ENCODE assay signal across 20 cellular contexts in the genomic region with DNA sequence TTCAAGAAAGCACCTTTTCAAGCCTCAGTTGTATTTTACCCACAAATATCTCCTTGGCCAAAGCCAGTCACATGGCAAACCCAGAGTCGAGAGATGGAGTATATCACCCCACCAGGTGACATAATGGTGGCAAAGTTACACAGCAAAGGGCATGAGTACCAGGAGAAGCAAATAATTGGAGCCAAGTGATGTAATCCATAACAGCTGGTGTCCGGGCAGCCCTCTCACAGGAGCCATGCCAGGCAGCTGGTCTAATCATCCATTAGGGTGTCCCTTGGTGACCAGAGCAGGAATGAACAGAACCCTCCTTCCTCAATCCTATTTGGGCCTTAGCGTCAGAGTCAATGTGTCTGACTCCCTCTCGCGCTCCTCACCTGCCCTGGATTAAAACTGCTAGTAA.
DNase-seq lines count a peak whose midpoint lies in the region; ATAC-seq and TF ChIP-seq lines count a peak whose summit lies in the region.
"Had no signal": no experiment of that assay in that cellular context is flagged by ENCODE, and none has a peak within 500 bp of the region (broad histone marks: within the 10 kb centered on the region; RNA-seq: fewer than 3 reads in every experiment).

No MANE protein-coding gene starts in this region.

- peaks cover 10% of the 10 kb centered on the region for H3K9me3 Mint-ChIP-seq in chondrocyte (ENCODE audit: low read depth)

- TF ChIP-seq CTCF in chondrocyte (IDR thresholded peaks at IDR 0.05), result no peak

- H3K36me3 Mint-ChIP-seq in chondrocyte (ENCODE audit: low read depth), result no peaks in the 10 kb centered on the region
- H3K36me3 Mint-ChIP-seq: T-cell had no signal

- peak; percentile 15 for DNase-seq in NCI-H510A (lab: John Stamatoyannopoulos, UW)
- DNase-seq in NCI-H510A treated with DMSO at 0.1 percent for 48 hours (lab: John Stamatoyannopoulos, UW), result no peak
- DNase-seq in NCI-H69 (lab: John Stamatoyannopoulos, UW), result peak; percentile 88
- no peak for DNase-seq in left lobe of liver (ENCODE audit: low spot score)
- no peak for DNase-seq in chondrocyte (ENCODE audit: low spot score)
- DNase-seq in epidermal melanocyte (ENCODE audit: insufficient read length, low spot score), result no peak
- DNase-seq: BE2C, Caco-2, DMS153, GDM1, KBM-7, MM.1S, NCI-H1048, NCI-H146, NCI-H2081 treated with DMSO at 0.1 percent for 48 hours, NCI-H2171 treated with DMSO at 0.1 percent for 48 hours, T-cell had no signal

- no peak overlapping the region for H3K4me3 Mint-ChIP-seq in chondrocyte (ENCODE audit: unreplicated experiment)

- H3K27me3 Mint-ChIP-seq in chondrocyte (ENCODE audit: low read depth), result peaks cover 33% of the 10 kb centered on the region

- ATAC-seq in left lobe of liver (peak; percentile 39), GM18520 (IDR thresholded peaks at IDR 0.05; ENCODE audit: unreplicated experiment) (no peak)
- ATAC-seq: A549, HCT116, T-cell had no signal

- no peak overlapping the region for H3K27ac Mint-ChIP-seq in chondrocyte (ENCODE audit: unreplicated experiment)
- H3K27ac Mint-ChIP-seq: T-cell had no signal

- no peaks in the 10 kb centered on the region for H3K4me1 Mint-ChIP-seq in chondrocyte (ENCODE audit: low read depth)

Comparison
In these comparisons a context has a peak if more than half of its experiments do, and no peak if none do; other contexts are left out.
1. DNase-seq: peak in NCI-H510A (single experiment) and NCI-H69 (single experiment); none in NCI-H510A treated with DMSO at 0.1 percent for 48 hours (single experiment), left lobe of liver (single experiment), chondrocyte (single experiment) and epidermal melanocyte (single experiment).